In the genomic region with DNA sequence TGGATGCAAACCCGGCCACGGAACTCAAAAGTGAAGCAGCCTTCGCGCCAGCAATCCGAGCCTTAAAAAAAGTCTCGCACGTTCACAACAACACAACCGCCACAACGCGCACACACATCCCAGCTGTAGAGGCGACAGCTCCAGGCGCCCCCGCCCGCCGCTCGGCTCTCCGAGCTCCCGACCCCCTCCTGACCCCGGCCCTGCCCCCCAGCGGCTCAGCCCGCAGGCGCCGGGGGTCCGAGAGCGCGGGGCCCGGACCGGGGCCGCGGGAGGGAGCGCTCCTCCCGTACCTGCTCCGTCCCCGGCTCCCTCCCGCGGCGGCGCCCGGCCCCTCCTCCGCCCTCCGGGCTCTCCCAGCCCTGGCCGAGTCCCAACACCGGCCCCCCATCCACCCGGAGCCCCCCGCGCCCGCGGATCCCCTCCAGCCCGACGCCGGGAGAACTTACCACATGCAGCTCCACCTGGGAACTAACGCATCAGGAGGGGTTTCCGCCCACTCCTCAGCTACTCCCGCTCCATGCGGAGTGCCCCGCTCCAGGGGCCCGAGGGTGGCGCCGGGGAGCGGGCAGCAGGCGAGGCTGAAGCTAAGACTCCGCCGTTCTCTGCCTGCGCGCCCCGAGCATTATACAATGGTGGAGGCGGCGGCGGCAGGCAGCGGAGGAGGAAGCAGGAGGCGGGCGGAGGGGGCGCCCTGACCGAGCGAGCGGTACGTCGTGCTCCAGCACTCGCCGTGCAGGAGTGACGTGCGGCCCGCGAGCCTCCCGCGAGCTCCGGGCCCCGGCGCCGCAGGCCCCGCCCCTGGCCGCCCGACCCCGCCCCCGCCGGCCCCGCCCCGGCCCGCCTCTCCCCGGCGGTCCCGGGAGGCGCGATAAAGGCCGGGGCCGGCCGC, we compare ENCODE assay signal across 8 cellular contexts. TPM values are rescaled to one million over a fixed set of nuclear protein-coding genes. Genes with fewer than 3 reads are reported as not detected.
DNase-seq lines count a peak whose midpoint lies in the region; ATAC-seq and TF ChIP-seq lines count a peak whose summit lies in the region.

A gene with protein sequence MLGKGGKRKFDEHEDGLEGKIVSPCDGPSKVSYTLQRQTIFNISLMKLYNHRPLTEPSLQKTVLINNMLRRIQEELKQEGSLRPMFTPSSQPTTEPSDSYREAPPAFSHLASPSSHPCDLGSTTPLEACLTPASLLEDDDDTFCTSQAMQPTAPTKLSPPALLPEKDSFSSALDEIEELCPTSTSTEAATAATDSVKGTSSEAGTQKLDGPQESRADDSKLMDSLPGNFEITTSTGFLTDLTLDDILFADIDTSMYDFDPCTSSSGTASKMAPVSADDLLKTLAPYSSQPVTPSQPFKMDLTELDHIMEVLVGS (minus strand): TSS at position 740 of the 889 bp plus-strand sequence. CDS start 17,042 bp downstream, outside the sequence.

- H3K4me1 ChIP-seq in heart left ventricle = peaks cover 0 to 69% (median 42%) of the 10 kb centered on the region in 12 donors
- no peaks in the 10 kb centered on the region for H3K4me1 ChIP-seq in urinary bladder (ENCODE audit: insufficient read depth)

- peak; percentile 67 for ATAC-seq in HG02623 (IDR thresholded peaks at IDR 0.05; ENCODE audit: unreplicated experiment)
- peak; percentile 73 for ATAC-seq in activated naive CD8-positive, alpha-beta T cell treated with anti-CD3 and anti-CD28 coated beads, Interleukin-2, amount 50 U/mL, for 24 hours
- peak; percentile 75 to 93 (median 91) for ATAC-seq in heart left ventricle

- no peaks in the 10 kb centered on the region for H3K9me3 ChIP-seq in heart left ventricle

- H3K27ac ChIP-seq in heart left ventricle = peak within 1 kb of the TSS; percentile 96 to 100 (median 99)
- H3K27ac ChIP-seq in urinary bladder (ENCODE audit: low read depth) = peak within 1 kb of the TSS; percentile 100

- WGBS in heart left ventricle, 4 donors = 0 to 1% (median 0%) methylated on average over 18 to 106 of the region's 107 CpGs
- WGBS in urinary bladder = under 1% methylated on average over 106 of the region's 107 CpGs

- H3K27ac Mint-ChIP-seq in activated naive CD8-positive, alpha-beta T cell treated with anti-CD3 and anti-CD28 coated beads, Interleukin-2, amount 50 U/mL, for 24 hours = peak within 1 kb of the TSS; percentile 88
- peak within 1 kb of the TSS; percentile 99 for H3K27ac Mint-ChIP-seq in progenitor cell of endocrine pancreas

- DNase-seq in NCI-H1417 (lab: John Stamatoyannopoulos, UW) (peak; percentile 93 to 95 (median 94)), SW480 (ENCODE audit: low spot score) (peak; percentile 94), heart left ventricle (peak; percentile 91 to 96 (median 93)), progenitor cell of endocrine pancreas (ENCODE audit: low spot score, unreplicated experiment) (peak; percentile 71)
- peak; percentile 83 for DNase-seq in activated naive CD8-positive, alpha-beta T cell treated with anti-CD3 and anti-CD28 coated beads, Interleukin-2, amount 50 U/mL, for 24 hours

- H3K27me3 Mint-ChIP-seq in activated naive CD8-positive, alpha-beta T cell treated with anti-CD3 and anti-CD28 coated beads, Interleukin-2, amount 50 U/mL, for 24 hours = no peaks in the 10 kb centered on the region
- H3K27me3 Mint-ChIP-seq in progenitor cell of endocrine pancreas = peaks cover 3% of the 10 kb centered on the region

- H3K4me1 Mint-ChIP-seq in activated naive CD8-positive, alpha-beta T cell treated with anti-CD3 and anti-CD28 coated beads, Interleukin-2, amount 50 U/mL, for 24 hours = peaks cover 85% of the 10 kb centered on the region
- H3K4me1 Mint-ChIP-seq in progenitor cell of endocrine pancreas (ENCODE audit: low read depth) = peaks cover 56% of the 10 kb centered on the region

- peak; percentile 90 for TF ChIP-seq POLR2A in GM10847 (IDR thresholded peaks at IDR 0.05; ENCODE audit: extremely low read depth, insufficient read length)
- peak in 1 of 2 donors; percentile 79 for TF ChIP-seq POLR2A in heart left ventricle (IDR thresholded peaks at IDR 0.05)

- peak within 1 kb of the TSS; percentile 74 to 95 (median 90) for H3K4me3 ChIP-seq in heart left ventricle
- peak within 1 kb of the TSS; percentile 81 for H3K4me3 ChIP-seq in urinary bladder (ENCODE audit: low read depth, low read length)

- intact Hi-C loops in heart left ventricle (cut with DNase I) = loop anchor here (1.0 to 10.0 kb wide), 13 partner anchors 66 to 781 kb away; a partner anchor contains a TSS

- peak within 1 kb of the TSS; percentile 87 for H3K4me3 Mint-ChIP-seq in activated naive CD8-positive, alpha-beta T cell treated with anti-CD3 and anti-CD28 coated beads, Interleukin-2, amount 50 U/mL, for 24 hours
- peak within 1 kb of the TSS; percentile 86 for H3K4me3 Mint-ChIP-seq in progenitor cell of endocrine pancreas (ENCODE audit: low read depth)

- peak in 5 of 12 donors; percentile 7 to 34 (median 16) for TF ChIP-seq CTCF in heart left ventricle (IDR thresholded peaks at IDR 0.05)
- TF ChIP-seq CTCF in progenitor cell of endocrine pancreas (IDR thresholded peaks at IDR 0.05; ENCODE audit: unreplicated experiment) = peak; percentile 13

- no peaks in the 10 kb centered on the region for H3K27me3 ChIP-seq in heart left ventricle

- no peaks in the 10 kb centered on the region for H3K36me3 Mint-ChIP-seq in activated naive CD8-positive, alpha-beta T cell treated with anti-CD3 and anti-CD28 coated beads, Interleukin-2, amount 50 U/mL, for 24 hours (ENCODE audit: low read depth)
- no peaks in the 10 kb centered on the region for H3K36me3 Mint-ChIP-seq in progenitor cell of endocrine pancreas (ENCODE audit: insufficient read depth)

- H3K36me3 ChIP-seq in heart left ventricle (no peaks in the 10 kb centered on the region), urinary bladder (ENCODE audit: insufficient read depth) (no peaks in the 10 kb centered on the region)

- no peaks in the 10 kb centered on the region for H3K9me3 Mint-ChIP-seq in activated naive CD8-positive, alpha-beta T cell treated with anti-CD3 and anti-CD28 coated beads, Interleukin-2, amount 50 U/mL, for 24 hours
- no peaks in the 10 kb centered on the region for H3K9me3 Mint-ChIP-seq in progenitor cell of endocrine pancreas (ENCODE audit: low read depth)

RNA-seq across cellular contexts. Expression of the gene that starts here (rescaled TPM):
- 10 to 100 TPM; 12.2 to 21.6 (median 16.1) TPM for total RNA-seq in heart left ventricle
- polyA plus RNA-seq in heart left ventricle = 10 to 100 TPM in 1 of 2 donors, 1 to 10 TPM in 1; 5.1 to 12.6 TPM
- 19.0 and 20.7 TPM in 2 replicates for total RNA-seq in progenitor cell of endocrine pancreas
- 14.6 TPM for total RNA-seq in urinary bladder
- 17.6 TPM for polyA plus RNA-seq in urinary bladder

Comparison
In these comparisons a context has a peak if more than half of its experiments do, and no peak if none do; other contexts are left out.
1. Peak in every context shown above with its lines: DNase-seq, ATAC-seq, H3K4me3 ChIP-seq and H3K27ac ChIP-seq.